1 cellular context compared by ENCODE assay signal in the genomic region with DNA sequence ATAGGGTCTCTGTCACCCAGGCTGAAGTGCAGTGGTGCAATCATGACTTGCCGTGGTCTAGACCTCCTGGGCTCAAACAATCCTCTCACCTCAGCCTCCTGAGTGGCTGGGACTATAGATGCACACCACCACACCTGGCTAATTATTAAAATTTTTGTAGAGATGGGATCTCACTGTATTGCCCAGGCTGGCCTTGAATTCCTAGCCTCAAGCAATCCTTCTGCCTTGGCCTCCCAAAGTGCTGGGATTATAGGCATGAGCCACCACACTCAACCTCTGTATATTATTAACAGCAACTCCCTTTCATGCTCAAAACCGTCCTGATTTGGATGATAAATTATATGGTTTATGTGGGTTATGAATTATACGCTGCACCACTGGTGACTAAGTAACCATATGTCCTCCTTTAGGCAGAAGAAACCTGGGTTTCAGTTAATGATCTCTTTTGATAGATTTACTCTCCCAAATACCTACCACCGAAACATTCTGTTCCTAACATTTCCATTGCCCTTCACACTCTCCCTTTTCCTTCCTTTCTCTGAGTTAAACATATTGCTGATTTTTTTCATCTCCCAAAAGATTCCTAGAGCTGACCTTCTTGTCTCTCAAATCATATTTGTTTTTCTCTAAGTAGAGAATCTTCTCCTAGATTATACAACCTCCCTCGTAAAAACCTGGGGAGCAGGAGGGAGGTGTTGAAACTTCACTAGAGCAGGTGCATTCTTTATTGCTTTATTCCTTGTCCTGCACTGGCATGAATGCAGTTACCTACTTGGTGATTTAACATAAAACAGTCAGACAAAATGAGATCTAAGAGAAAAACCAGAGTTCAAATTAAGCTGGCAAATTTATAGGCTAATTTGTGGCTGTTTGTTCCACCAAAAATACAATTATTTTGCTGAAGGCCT.
TF ChIP-seq lines count a peak whose summit lies in the region.

No MANE protein-coding gene starts in this region.

TF ChIP-seq in HCT116, 20 proteins besides CTCF, POLR2A, EP300 and RAD21:
- no peak for TF ChIP-seq ZBTB33 (IDR thresholded peaks at IDR 0.05; ENCODE audit: extremely low read depth, insufficient replicate concordance, low read length)
- no peak for TF ChIP-seq SP1 (IDR thresholded peaks at IDR 0.05; ENCODE audit: low read depth)
- no peak for TF ChIP-seq JUND (IDR thresholded peaks at IDR 0.05)
- no peak for TF ChIP-seq CBX3 (IDR thresholded peaks at IDR 0.05; ENCODE audit: low read depth)
- no peak for TF ChIP-seq EZH2phosphoT487 (IDR thresholded peaks at IDR 0.05; ENCODE audit: borderline replicate concordance)
- TF ChIP-seq FOSL1 (IDR thresholded peaks at IDR 0.05; ENCODE audit: low read depth): no peak
- no peak for TF ChIP-seq CEBPB (IDR thresholded peaks at IDR 0.05; ENCODE audit: low read depth)
TF ChIP-seq in HCT116: peak in this region for 0.
